Comparison of ENCODE assay signal across 28 cellular contexts in genomic region chr4:12957108-12957507, GRCh38.
"Had no signal": no experiment of that assay in that cellular context is flagged by ENCODE, and none has a peak within 500 bp of the region (broad histone marks: within the 10 kb centered on the region; RNA-seq: fewer than 3 reads in every experiment).

No MANE protein-coding gene starts in this region.

- FAIRE-seq: endometrium, kidney had no signal

- ATAC-seq: effector memory CD8-positive, alpha-beta T cell; esophagus mucosa; gastrocnemius medialis; heart right ventricle; left colon; left lung; left ventricle myocardium superior; lower lobe of right lung; naive thymus-derived CD4-positive, alpha-beta T cell had no signal

- H3K4me3 ChIP-seq: colonic mucosa, esophagus squamous epithelium, gastrocnemius medialis, heart right ventricle, left lung, lower lobe of right lung had no signal

- H3K9me3 ChIP-seq: colonic mucosa, esophagus squamous epithelium, gastrocnemius medialis, heart right ventricle, left lung, lower lobe of right lung had no signal

- H3K27ac ChIP-seq: colonic mucosa, epithelial cell of prostate, esophagus squamous epithelium, gastrocnemius medialis, heart right ventricle, left lung, lower lobe of right lung had no signal

- H3K4me1 ChIP-seq: colonic mucosa, esophagus squamous epithelium, gastrocnemius medialis, heart right ventricle, left lung, lower lobe of right lung had no signal

- DNase-seq: colonic mucosa; cortex of kidney; effector CD8-positive, alpha-beta T cell; effector memory CD8-positive, alpha-beta T cell; endodermal cell; erythroblast; esophagus squamous epithelium; foreskin fibroblast; foreskin melanocyte; gastrocnemius medialis; glutamatergic neuron; head of caudate nucleus; heart right ventricle; hypothalamus; immature natural killer cell; islet precursor cell; kidney; kidney glomerular epithelial cell; left colon; left lung; left ventricle myocardium superior; lower lobe of right lung; mesendoderm; midbrain; naive thymus-derived CD4-positive, alpha-beta T cell had no signal

- H3K27me3 ChIP-seq: colonic mucosa, esophagus squamous epithelium, gastrocnemius medialis, heart right ventricle, left lung had no signal

- H3K36me3 ChIP-seq: colonic mucosa, esophagus squamous epithelium, gastrocnemius medialis, heart right ventricle, left lung, lower lobe of right lung had no signal
